In the genomic region with DNA sequence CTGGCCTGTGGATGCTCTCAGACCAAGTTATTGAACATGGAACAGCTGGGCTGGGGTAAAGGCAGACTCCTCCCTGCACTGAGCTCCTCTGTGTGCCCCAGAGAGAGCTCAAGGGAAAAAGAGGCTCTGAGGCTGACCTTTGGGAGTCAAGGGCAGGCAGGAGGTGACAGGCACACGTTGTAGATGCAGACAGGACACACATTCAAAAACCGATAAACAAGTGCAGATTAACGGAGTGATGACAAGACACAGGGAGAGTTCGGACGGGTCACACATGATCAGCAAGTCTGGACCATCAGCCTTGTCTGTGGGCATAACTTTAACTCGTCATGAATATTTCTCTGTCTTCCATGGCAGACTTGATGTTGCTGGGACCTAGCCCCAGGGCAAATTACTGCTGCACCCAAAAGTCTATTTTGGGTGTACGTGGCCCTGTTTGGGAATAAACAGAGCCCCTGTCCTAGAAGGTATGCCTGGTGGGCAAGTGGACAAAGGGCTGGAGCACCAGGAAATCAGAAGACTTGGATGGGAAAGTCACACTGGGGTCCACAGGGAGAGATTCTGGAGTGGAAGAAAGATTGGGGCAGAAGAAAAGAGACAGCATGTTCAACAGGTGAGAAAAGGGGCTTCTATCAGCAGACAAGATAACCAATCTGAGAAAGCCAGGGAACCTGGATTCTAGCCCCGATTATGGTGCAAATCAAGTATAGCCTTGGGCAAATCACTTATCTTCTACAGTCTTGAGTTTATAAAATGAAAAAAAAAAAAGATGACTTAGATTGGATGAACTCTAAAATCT, we compare ENCODE assay signal across 14 cellular contexts.
"Had no signal": no experiment of that assay in that cellular context is flagged by ENCODE, and none has a peak within 500 bp of the region (broad histone marks: within the 10 kb centered on the region; RNA-seq: fewer than 3 reads in every experiment).

No MANE protein-coding gene starts in this region.

- H3K27ac ChIP-seq: neutrophil, tibial artery, upper lobe of right lung, vagina had no signal

- ATAC-seq: esophagus mucosa, upper lobe of right lung had no signal

- H3K4me3 ChIP-seq: tibial artery, upper lobe of right lung, vagina had no signal

- H3K36me3 ChIP-seq: neutrophil, tibial artery, vagina had no signal

- H3K27me3 ChIP-seq: tibial artery, upper lobe of right lung, vagina had no signal

- H3K9me3 ChIP-seq: neutrophil, tibial artery, upper lobe of right lung, vagina had no signal

- DNase-seq: effector memory CD4-positive, alpha-beta T cell; immature natural killer cell; left cardiac atrium; mesendoderm; naive B cell; posterior cingulate gyrus; small intestine; stimulated activated CD4-positive, alpha-beta T cell treated with anti-CD3 and anti-CD28 coated beads, Interleukin-12 subunit alpha, Interleukin-12 subunit beta, amount 100 ng/mL, for 4 hours; stimulated activated naive CD4-positive, alpha-beta T cell; upper lobe of right lung had no signal
